35 cellular contexts compared by ENCODE assay signal in the genomic region with DNA sequence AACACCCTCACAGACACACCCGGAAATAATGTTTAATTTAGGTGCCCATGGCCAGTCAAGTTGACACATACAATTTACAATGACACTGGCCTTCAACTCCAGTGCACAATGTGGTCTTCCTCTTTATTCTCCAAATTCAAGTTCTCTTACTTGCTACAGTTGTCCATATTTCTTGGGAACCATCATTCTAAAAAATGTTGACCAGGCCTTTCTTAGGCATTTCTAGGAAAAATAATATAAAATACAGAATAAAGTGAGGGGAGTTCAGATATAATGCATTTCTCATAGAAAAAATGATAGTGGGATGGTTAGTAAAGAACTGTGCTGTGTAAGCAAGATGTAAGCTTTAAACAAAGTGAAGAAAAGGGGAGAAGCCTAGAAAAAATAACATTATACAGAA.
"Had no signal": no experiment of that assay in that cellular context is flagged by ENCODE, and none has a peak within 500 bp of the region (broad histone marks: within the 10 kb centered on the region; RNA-seq: fewer than 3 reads in every experiment).

No MANE protein-coding gene starts in this region.

- H3K4me3 ChIP-seq: MG63 had no signal

- H3K9me3 ChIP-seq: MG63 had no signal

- H3K27me3 ChIP-seq: MG63 had no signal

- H3K36me3 ChIP-seq: MG63 had no signal

- DNase-seq: Kasumi-1, MG63, MM.1S, MV-4-11, NCI-H1048, NCI-H1092, NCI-H1092 treated with DMSO at 0.1 percent for 48 hours, NCI-H1105, NCI-H1105 treated with DMSO at 0.1 percent for 48 hours, NCI-H1417, NCI-H1417 treated with DMSO at 0.1 percent for 48 hours, NCI-H1436, NCI-H1436 treated with DMSO at 0.1 percent for 48 hours, NCI-H146, NCI-H1694, NCI-H1694 treated with DMSO at 0.1 percent for 48 hours, NCI-H187, NCI-H187 treated with DMSO at 0.1 percent for 48 hours, NCI-H1930, NCI-H2029, NCI-H2029 treated with DMSO at 0.1 percent for 48 hours, NCI-H2081, NCI-H2081 treated with DMSO at 0.1 percent for 48 hours, NCI-H2107, NCI-H2171, NCI-H2171 treated with DMSO at 0.1 percent for 48 hours, NCI-H2227 treated with DMSO at 0.1 percent for 48 hours, NCI-H226, NCI-H345, NCI-H446, NCI-H446 treated with DMSO at 0.1 percent for 48 hours, NCI-H510A, NCI-H510A treated with DMSO at 0.1 percent for 48 hours, NCI-H524, NCI-H524 treated with DMSO at 0.1 percent for 48 hours had no signal
